8 cellular contexts compared by ENCODE assay signal in genomic region chr12:49068879-49069506, GRCh38. TPM values are rescaled to one million over a fixed set of nuclear protein-coding genes. Genes with fewer than 3 reads are reported as not detected.
DNase-seq lines count a peak whose midpoint lies in the region; ATAC-seq and TF ChIP-seq lines count a peak whose summit lies in the region.

No MANE protein-coding gene starts in this region.

- DNase-seq in activated T-cell treated with anti-CD3 and anti-CD28 coated beads, Interleukin-2, amount 50 U/mL, for 4 hours, result no peak
- no peak for DNase-seq in activated T-cell treated with anti-CD3 and anti-CD28 coated beads, Interleukin-2, amount 50 U/mL, for 1 hour
- no peak for DNase-seq in activated T-helper 2 cell treated with anti-CD3 and anti-CD28 coated beads, Interferon-gamma antibody, Interleukin-2, Interleukin-4, amounts not matched to agents 10 μg/mL and 5 μg/mL and 100 μg/mL, durations not matched to agents 14 hours and 24 hours and 36 hours (ENCODE audit: low spot score)
- DNase-seq in left lung (no peak), tibial artery (no peak), HUDEP-2 (lab: John Stamatoyannopoulos, UW; ENCODE audit: unreplicated experiment in 76 of 76) (no peak), KBM-7 (no peak), Ammon's horn (ENCODE audit: low spot score) (no peak)

- peak overlapping the region; percentile 92 for H3K4me3 Mint-ChIP-seq in activated T-cell treated with anti-CD3 and anti-CD28 coated beads, Interleukin-2, amount 50 U/mL, for 4 hours
- H3K4me3 Mint-ChIP-seq in activated T-helper 2 cell treated with anti-CD3 and anti-CD28 coated beads, Interferon-gamma antibody, Interleukin-2, Interleukin-4, amounts not matched to agents 10 μg/mL and 5 μg/mL and 100 μg/mL, durations not matched to agents 14 hours and 24 hours and 36 hours (ENCODE audit: low read depth), result peak overlapping the region; percentile 98

- ATAC-seq in activated T-cell treated with anti-CD3 and anti-CD28 coated beads, Interleukin-2, amount 50 U/mL, for 4 hours, result no peak
- ATAC-seq in left lung, result no peak

- H3K27me3 Mint-ChIP-seq in activated T-cell treated with anti-CD3 and anti-CD28 coated beads, Interleukin-2, amount 50 U/mL, for 4 hours (ENCODE audit: low read depth), result no peaks in the 10 kb centered on the region
- no peaks in the 10 kb centered on the region for H3K27me3 Mint-ChIP-seq in activated T-helper 2 cell treated with anti-CD3 and anti-CD28 coated beads, Interferon-gamma antibody, Interleukin-2, Interleukin-4, amounts not matched to agents 10 μg/mL and 5 μg/mL and 100 μg/mL, durations not matched to agents 14 hours and 24 hours and 36 hours (ENCODE audit: low read depth)

- no peaks in the 10 kb centered on the region for H3K36me3 Mint-ChIP-seq in activated T-cell treated with anti-CD3 and anti-CD28 coated beads, Interleukin-2, amount 50 U/mL, for 4 hours (ENCODE audit: insufficient read depth)
- peaks cover 16% of the 10 kb centered on the region for H3K36me3 Mint-ChIP-seq in activated T-helper 2 cell treated with anti-CD3 and anti-CD28 coated beads, Interferon-gamma antibody, Interleukin-2, Interleukin-4, amounts not matched to agents 10 μg/mL and 5 μg/mL and 100 μg/mL, durations not matched to agents 14 hours and 24 hours and 36 hours (ENCODE audit: low read depth)

- TF ChIP-seq CTCF in left lung (IDR thresholded peaks at IDR 0.05) (no peak), tibial artery (IDR thresholded peaks at IDR 0.05) (no peak)

- H3K36me3 ChIP-seq in left lung, result no peaks in the 10 kb centered on the region
- H3K36me3 ChIP-seq in tibial artery, result no peaks in the 10 kb centered on the region

- peaks cover 17% of the 10 kb centered on the region for H3K4me1 Mint-ChIP-seq in activated T-cell treated with anti-CD3 and anti-CD28 coated beads, Interleukin-2, amount 50 U/mL, for 4 hours (ENCODE audit: low read depth)
- peaks cover 27% of the 10 kb centered on the region for H3K4me1 Mint-ChIP-seq in activated T-helper 2 cell treated with anti-CD3 and anti-CD28 coated beads, Interferon-gamma antibody, Interleukin-2, Interleukin-4, amounts not matched to agents 10 μg/mL and 5 μg/mL and 100 μg/mL, durations not matched to agents 14 hours and 24 hours and 36 hours (ENCODE audit: low read depth)

- H3K27ac ChIP-seq in left lung, result peak overlapping the region in 1 of 2 donors; percentile 84
- H3K27ac ChIP-seq in tibial artery, result peak overlapping the region; percentile 63 to 68

- no peaks in the 10 kb centered on the region for H3K9me3 Mint-ChIP-seq in activated T-cell treated with anti-CD3 and anti-CD28 coated beads, Interleukin-2, amount 50 U/mL, for 4 hours
- no peaks in the 10 kb centered on the region for H3K9me3 Mint-ChIP-seq in activated T-helper 2 cell treated with anti-CD3 and anti-CD28 coated beads, Interferon-gamma antibody, Interleukin-2, Interleukin-4, amounts not matched to agents 10 μg/mL and 5 μg/mL and 100 μg/mL, durations not matched to agents 14 hours and 24 hours and 36 hours

- H3K4me3 ChIP-seq in left lung (peak overlapping the region; percentile 57 to 76), tibial artery (peak overlapping the region; percentile 67 to 75)

- intact Hi-C loops in activated T-helper 2 cell treated with anti-CD3 and anti-CD28 coated beads, Interferon-gamma antibody, Interleukin-2, Interleukin-4, amounts not matched to agents 10 μg/mL and 5 μg/mL and 100 μg/mL, durations not matched to agents 14 hours and 24 hours and 36 hours (cut with micrococcal nuclease), result loop anchor here (2.0 kb wide), 2 partner anchors 62 to 166 kb away; partner anchors contain the start of gene TUBA1B
- intact Hi-C loops in left lung (cut with DNase I), result loop anchor here in 1 of 2 donors (10.0 kb wide), 1 partner anchor 56 kb away; no protein-coding TSS in a partner anchor
- intact Hi-C loops in tibial artery (cut with DNase I; ENCODE audit: low total_unique reads), result loop anchor here (10.0 kb wide), 1 partner anchor 46 kb away; the partner anchor contains the start of gene LMBR1L

- no peaks in the 10 kb centered on the region for H3K27me3 ChIP-seq in left lung
- no peaks in the 10 kb centered on the region for H3K27me3 ChIP-seq in tibial artery

- in situ Hi-C loops in KBM-7 (cut with MboI; ENCODE audit: low pct_unique_long_range_greater_than_20kb, low sequenced_read_pairs), result no loop called here

- H3K9me3 ChIP-seq in left lung (no peaks in the 10 kb centered on the region), tibial artery (no peaks in the 10 kb centered on the region)

- peak overlapping the region; percentile 92 for H3K27ac Mint-ChIP-seq in activated T-helper 2 cell treated with anti-CD3 and anti-CD28 coated beads, Interferon-gamma antibody, Interleukin-2, Interleukin-4, amounts not matched to agents 10 μg/mL and 5 μg/mL and 100 μg/mL, durations not matched to agents 14 hours and 24 hours and 36 hours

- H3K4me1 ChIP-seq in left lung, result peaks cover 8 to 21% of the 10 kb centered on the region in 2 donors
- H3K4me1 ChIP-seq in tibial artery, result peaks cover 0 to 17% (median 12%) of the 10 kb centered on the region in 4 donors

RNA-seq across cellular contexts. Expression of gene RHEBL1, which starts 0.8 kb away (rescaled TPM):
- 1 to 10 TPM; 4.5 to 5.2 (median 4.5) TPM for total RNA-seq in activated T-cell treated with anti-CD3 and anti-CD28 coated beads, Interleukin-2, amount 50 U/mL, for 4 hours
- 14.2 and 16.0 TPM in 2 replicates for total RNA-seq in activated T-helper 2 cell treated with anti-CD3 and anti-CD28 coated beads, Interferon-gamma antibody, Interleukin-2, Interleukin-4, amounts not matched to agents 10 μg/mL and 5 μg/mL and 100 μg/mL, durations not matched to agents 14 hours and 24 hours and 36 hours
- total RNA-seq in left lung, result 1 to 10 TPM in 1 of 2 donors, under 1 TPM in 1; 0.71 to 1.1 TPM

RNA-seq across cellular contexts. Expression of gene KMT2D, which starts 8.4 kb away (rescaled TPM):
- 100 to 1,000 TPM; 102 to 106 (median 105) TPM for total RNA-seq in activated T-cell treated with anti-CD3 and anti-CD28 coated beads, Interleukin-2, amount 50 U/mL, for 4 hours
- total RNA-seq in activated T-helper 2 cell treated with anti-CD3 and anti-CD28 coated beads, Interferon-gamma antibody, Interleukin-2, Interleukin-4, amounts not matched to agents 10 μg/mL and 5 μg/mL and 100 μg/mL, durations not matched to agents 14 hours and 24 hours and 36 hours, result 93.3 and 100 TPM in 2 replicates
- total RNA-seq in left lung, result 100 to 1,000 TPM in 1 of 2 donors, 10 to 100 TPM in 1; 81.2 to 110 TPM

RNA-seq across cellular contexts. Expression of gene DHH, which starts 25.6 kb away (rescaled TPM):
- total RNA-seq in activated T-cell treated with anti-CD3 and anti-CD28 coated beads, Interleukin-2, amount 50 U/mL, for 4 hours, result under 1 TPM in 1 of 3 donors, not detected in 2; 0.11 TPM
- not detected in 2 replicates for total RNA-seq in activated T-helper 2 cell treated with anti-CD3 and anti-CD28 coated beads, Interferon-gamma antibody, Interleukin-2, Interleukin-4, amounts not matched to agents 10 μg/mL and 5 μg/mL and 100 μg/mL, durations not matched to agents 14 hours and 24 hours and 36 hours
- total RNA-seq in left lung, result 1 to 10 TPM; 2.0 to 2.9 TPM

RNA-seq across cellular contexts. Expression of gene LMBR1L, which starts 41.7 kb away (rescaled TPM):
- 10 to 100 TPM; 27.5 to 35.5 (median 28.8) TPM for total RNA-seq in activated T-cell treated with anti-CD3 and anti-CD28 coated beads, Interleukin-2, amount 50 U/mL, for 4 hours
- 47.1 and 53.5 TPM in 2 replicates for total RNA-seq in activated T-helper 2 cell treated with anti-CD3 and anti-CD28 coated beads, Interferon-gamma antibody, Interleukin-2, Interleukin-4, amounts not matched to agents 10 μg/mL and 5 μg/mL and 100 μg/mL, durations not matched to agents 14 hours and 24 hours and 36 hours
- 10 to 100 TPM; 39.9 to 42.8 TPM for total RNA-seq in left lung

RNA-seq across cellular contexts. Expression of gene PRKAG1, which starts 50.4 kb away (rescaled TPM):
- total RNA-seq in activated T-cell treated with anti-CD3 and anti-CD28 coated beads, Interleukin-2, amount 50 U/mL, for 4 hours, result 10 to 100 TPM; 68.1 to 70.6 (median 68.4) TPM
- 65.1 and 65.7 TPM in 2 replicates for total RNA-seq in activated T-helper 2 cell treated with anti-CD3 and anti-CD28 coated beads, Interferon-gamma antibody, Interleukin-2, Interleukin-4, amounts not matched to agents 10 μg/mL and 5 μg/mL and 100 μg/mL, durations not matched to agents 14 hours and 24 hours and 36 hours
- total RNA-seq in left lung, result 10 to 100 TPM; 48.4 to 62.7 TPM
